Comparison of ENCODE assay signal across 8 cellular contexts in the genomic region with DNA sequence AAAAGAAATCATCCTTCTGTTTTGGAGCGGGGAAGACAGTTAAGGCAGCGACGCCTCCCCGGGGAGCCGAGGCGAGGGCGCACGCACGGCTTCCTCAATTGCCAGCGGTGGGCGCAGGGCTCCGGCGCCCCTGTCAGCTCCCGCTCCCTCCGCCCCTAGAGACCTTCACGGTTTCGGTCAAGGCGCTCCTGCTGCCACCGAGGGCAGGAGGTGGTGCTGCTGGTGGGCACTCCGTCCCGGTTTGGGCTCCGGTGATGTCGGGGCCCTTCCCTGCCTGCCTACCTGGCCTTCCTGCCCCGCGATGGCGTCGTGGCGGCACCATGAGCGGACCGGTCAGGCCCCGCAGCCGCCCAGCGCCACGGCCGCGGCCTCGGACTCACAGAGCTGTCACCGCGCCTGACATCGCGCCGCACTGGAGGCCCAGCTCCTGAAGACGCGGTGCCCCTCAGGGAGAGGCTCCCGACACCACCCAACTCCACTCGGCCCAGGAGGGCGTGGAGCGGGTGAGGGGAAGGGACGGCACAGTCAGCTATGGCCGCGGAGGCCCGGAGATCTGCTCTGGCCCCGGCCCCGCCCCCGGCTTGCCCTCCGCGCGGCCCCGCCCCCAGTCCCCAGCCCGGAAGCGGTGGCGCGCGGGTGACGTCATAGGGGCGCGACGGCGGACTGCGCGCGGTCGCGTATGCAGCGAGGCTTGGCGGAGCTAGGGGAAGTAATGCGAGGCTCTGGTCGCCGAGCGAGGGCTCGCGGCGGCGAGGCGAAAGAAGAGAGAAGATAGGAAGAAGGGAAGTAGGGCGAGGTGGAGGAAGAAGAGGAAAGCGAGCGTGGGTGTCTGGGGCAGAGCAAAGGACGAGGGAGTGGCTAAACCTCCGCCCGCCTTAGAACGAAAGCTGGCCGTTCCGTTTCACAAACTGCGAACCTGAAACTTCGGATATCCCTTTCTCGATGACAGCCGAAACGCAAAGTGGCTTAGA.
A peak's percentile ranks its signal among the peaks of the same experiment; 100 is the strongest.
DNase-seq lines count a peak whose midpoint lies in the region; ATAC-seq and TF ChIP-seq lines count a peak whose summit lies in the region.

Gene SLC35F5 (minus strand): TSS at position 555 of the 971 bp plus-strand sequence. CDS start 233 bp downstream, at position 322.

- TF ChIP-seq CTCF in AG09319 (IDR thresholded peaks at IDR 0.05; ENCODE audit: low read depth, low read length), result no peak; the same call in 1 of the 2 replicates

- peak within 1 kb of the TSS; percentile 94 for H3K27ac ChIP-seq in caudate nucleus (ENCODE audit: low read depth, low read length)

- ATAC-seq in GM19035 (IDR thresholded peaks at IDR 0.05; ENCODE audit: unreplicated experiment), result peak; percentile 93
- ATAC-seq in HG03342 (IDR thresholded peaks at IDR 0.05; ENCODE audit: unreplicated experiment), result peak; percentile 81

- DNase-seq in AG09319 (ENCODE audit: extremely low read depth, low read depth), result peak; percentile 79
- peak; percentile 88 for DNase-seq in NCI-H345 treated with DMSO at 0.1 percent for 48 hours (lab: John Stamatoyannopoulos, UW; ENCODE audit: unreplicated experiment)
- peak; percentile 85 to 92 (median 87) for DNase-seq in activated CD4-positive, CD25-positive, alpha-beta regulatory T cell (lab: John Stamatoyannopoulos, UW)
- DNase-seq in caudate nucleus (lab: John Stamatoyannopoulos, UW), result peak; percentile 15 to 95 (median 85)
- peak; percentile 90 for DNase-seq in iris pigment epithelial cell (ENCODE audit: low read depth)
- peak; percentile 87 to 89 for DNase-seq in stimulated activated CD4-positive, alpha-beta T cell treated with anti-CD3 and anti-CD28 coated beads, Interleukin-12 subunit alpha, Interleukin-12 subunit beta, amount 100 ng/mL, for 24 hours (ENCODE audit: low read depth in 2 of 2)

Comparison
In these comparisons a context has a peak if more than half of its experiments do, and no peak if none do; other contexts are left out.
1. Peak in every context shown above with its lines: DNase-seq, ATAC-seq and H3K27ac ChIP-seq.